Comparison of ENCODE assay signal across 21 cellular contexts in the genomic region with DNA sequence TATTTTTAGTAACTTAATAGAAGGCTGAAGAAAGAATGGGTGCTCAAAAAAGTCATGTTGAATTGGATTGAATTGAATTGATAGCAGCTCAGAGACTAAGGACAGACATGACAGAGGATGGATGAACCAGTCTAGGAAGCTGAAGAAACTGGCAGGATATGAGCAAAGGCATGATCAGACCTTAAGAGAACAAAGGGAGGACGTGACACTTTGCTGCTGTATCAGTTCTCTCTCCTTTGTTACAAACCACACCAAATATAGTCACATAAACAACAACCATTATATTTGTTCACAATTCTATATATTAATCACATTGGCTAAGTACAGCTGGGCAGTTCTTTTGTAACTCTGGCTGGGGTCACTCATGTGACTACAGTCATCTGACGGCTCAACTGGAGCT.
"Had no signal": no experiment of that assay in that cellular context is flagged by ENCODE, and none has a peak within 500 bp of the region (broad histone marks: within the 10 kb centered on the region; RNA-seq: fewer than 3 reads in every experiment).

No MANE protein-coding gene starts in this region.

- ATAC-seq: activated T-cell treated with anti-CD3 and anti-CD28 coated beads, Interleukin-2, amount 50 U/mL, for 72 hours; left lobe of liver; mucosa of descending colon; naive thymus-derived CD4-positive, alpha-beta T cell; stimulated activated naive B cell treated with anti-CD40 and anti-IgM and Interleukin-4, amounts not matched to agents 10 μg/mL and 1 μg/mL and 100 μg/mL, for 72 hours had no signal

- H3K9me3 ChIP-seq: mucosa of descending colon, neutrophil, spleen had no signal

- H3K27me3 ChIP-seq: neutrophil had no signal

- H3K4me1 ChIP-seq: spleen had no signal

- H3K4me3 ChIP-seq: mucosa of descending colon, spleen had no signal

- H3K36me3 ChIP-seq: neutrophil, spleen had no signal

- DNase-seq: activated CD4-positive, alpha-beta T cell treated with anti-CD3 and anti-CD28 coated beads for 1 hour; activated CD8-positive, alpha-beta memory T cell treated with anti-CD3 and anti-CD28 coated beads for 24 hours; activated CD8-positive, alpha-beta memory T cell treated with anti-CD3 and anti-CD28 coated beads, Interleukin-2, amount 50 U/mL, for 48 hours; activated effector memory CD4-positive, alpha-beta T cell treated with anti-CD3 and anti-CD28 coated beads, Interleukin-2, amount 50 U/mL, for 16 hours; activated naive CD4-positive, alpha-beta T cell treated with anti-CD3 and anti-CD28 coated beads, Interleukin-2, amount 50 U/mL, for 16 hours; activated T-cell treated with anti-CD3 and anti-CD28 coated beads, Interleukin-2, amount 50 U/mL, for 72 hours; aorta; cerebellar nuclear complex; cortex of kidney; effector CD4-positive, alpha-beta T cell; head of caudate nucleus; kidney; mucosa of descending colon; naive thymus-derived CD4-positive, alpha-beta T cell; retina; spleen; stimulated activated CD4-positive, alpha-beta T cell treated with anti-CD3 and anti-CD28 coated beads, Interleukin-4, amount 100 ng/mL, for 4 hours; stimulated activated naive B cell treated with anti-CD40 and anti-IgM and Interleukin-4, amounts not matched to agents 10 μg/mL and 1 μg/mL and 100 μg/mL, for 72 hours had no signal

- H3K27ac ChIP-seq: neutrophil, spleen, VCaP had no signal
